Comparison of ENCODE assay signal across 10 cellular contexts in the genomic region with DNA sequence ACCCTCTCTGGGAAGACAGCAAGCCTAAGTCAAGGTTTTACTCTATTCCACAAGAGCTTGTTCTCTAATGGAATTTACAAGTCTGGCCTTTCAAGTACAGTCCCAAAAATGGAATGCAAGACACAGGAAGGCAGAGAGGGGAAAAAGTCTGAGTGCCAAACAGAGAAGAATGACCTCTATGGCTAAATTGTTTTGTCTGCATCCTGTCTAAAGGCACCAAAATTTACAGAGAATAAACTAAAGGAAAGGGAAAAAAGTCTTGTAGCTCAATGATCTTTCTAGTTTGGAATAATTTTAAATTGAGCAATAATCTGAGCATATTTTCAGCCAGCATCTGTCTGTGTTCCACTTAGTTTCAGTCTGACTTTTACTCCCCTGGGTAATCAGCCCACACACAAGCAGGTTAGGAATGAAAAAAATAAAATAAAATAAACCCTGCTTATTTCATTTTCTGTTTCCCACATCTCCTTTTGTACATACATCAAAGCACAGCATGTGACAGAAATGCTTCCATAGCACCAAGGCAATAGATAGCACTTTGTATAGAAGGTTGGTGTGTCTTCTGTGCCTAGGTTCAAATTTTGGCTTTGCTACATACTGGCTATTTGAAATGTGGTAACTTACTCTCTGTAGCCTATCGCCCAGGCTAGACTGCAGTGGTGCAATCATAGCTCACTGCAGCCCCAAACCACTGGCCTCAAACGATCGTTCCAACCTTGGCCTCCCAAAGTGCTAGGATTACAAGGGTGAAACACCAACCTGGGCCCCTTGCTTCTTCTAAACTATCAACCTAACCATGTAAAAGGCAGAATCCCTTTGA.
DNase-seq lines count a peak whose midpoint lies in the region; ATAC-seq, FAIRE-seq and TF ChIP-seq lines count a peak whose summit lies in the region.
"Had no signal": no experiment of that assay in that cellular context is flagged by ENCODE, and none has a peak within 500 bp of the region (broad histone marks: within the 10 kb centered on the region; RNA-seq: fewer than 3 reads in every experiment).

No MANE protein-coding gene starts in this region.

- H3K79me2 ChIP-seq in HepG2 (ENCODE audit: insufficient read depth, low read length): no peaks in the 10 kb centered on the region

- no peak overlapping the region for H2AFZ ChIP-seq in HepG2 (ENCODE audit: low read length)

- H3K4me1 ChIP-seq in liver (ENCODE audit: control insufficient read depth in 4 of 4, insufficient read depth in 4 of 4, low read length in 3 of 4): peaks cover 0 to 1% (median 0%) of the 10 kb centered on the region in 4 donors
- no peaks in the 10 kb centered on the region for H3K4me1 ChIP-seq in HepG2 (ENCODE audit: insufficient read depth, low read length)
- H3K4me1 ChIP-seq in right atrium auricular region: peaks cover 3 to 51% of the 10 kb centered on the region in 2 donors

- DNase-seq in HepG2 (ENCODE audit: low spot score) (no peak), MV-4-11 (lab: John Stamatoyannopoulos, UW) (peak; percentile 33), right atrium auricular region (ENCODE audit: low spot score) (peak; percentile 68), SHP77 (lab: John Stamatoyannopoulos, UW) (no peak), NCI-H1694 (lab: John Stamatoyannopoulos, UW) (no peak), GDM1 (lab: John Stamatoyannopoulos, UW) (no peak)
- no peak for DNase-seq in stimulated activated CD4-positive, alpha-beta T cell treated with anti-CD3 and anti-CD28 coated beads, Interleukin-4, amount 100 ng/mL, for 1 hour

- no peak overlapping the region for H3K4me3 ChIP-seq in liver (ENCODE audit: low read depth in 1 of 3, low read length in 3 of 3)
- no peak overlapping the region for H3K4me3 ChIP-seq in HepG2 (replicated peaks in 1 of 3; ENCODE audit: insufficient read depth in 1 of 3, low read depth in 2 of 3, low read length in 3 of 3)
- H3K4me3 ChIP-seq in right atrium auricular region: no peak overlapping the region

- intact Hi-C loops in HepG2 (cut with micrococcal nuclease; ENCODE audit: unreplicated experiment): no loop called here

- TF ChIP-seq EP300 in HepG2 (IDR thresholded peaks at IDR 0.05; ENCODE audit: low read depth in 2 of 2, low read length in 2 of 2) (no peak), HepG2 (CRISPR knock-in tag; IDR thresholded peaks at IDR 0.05; ENCODE audit: borderline replicate concordance) (no peak)

- H3K9me3 ChIP-seq in liver (ENCODE audit: control insufficient read depth in 4 of 4, low read length in 3 of 4): no peaks in the 10 kb centered on the region
- no peaks in the 10 kb centered on the region for H3K9me3 ChIP-seq in HepG2 (ENCODE audit: low read length)
- H3K9me3 ChIP-seq in right atrium auricular region: no peaks in the 10 kb centered on the region

- H3K9ac ChIP-seq in liver (ENCODE audit: low read depth in 1 of 2, low read length in 2 of 2): no peak overlapping the region
- H3K9ac ChIP-seq in HepG2 (ENCODE audit: insufficient read depth, low read depth, low read length): no peak overlapping the region

- no peaks in the 10 kb centered on the region for H3K27me3 ChIP-seq in liver (ENCODE audit: control insufficient read depth in 4 of 4, insufficient read depth in 4 of 4, low read length in 3 of 4)
- no peaks in the 10 kb centered on the region for H3K27me3 ChIP-seq in HepG2 (ENCODE audit: control insufficient read depth in 1 of 2, insufficient read depth in 2 of 2, low read length in 2 of 2)
- no peaks in the 10 kb centered on the region for H3K27me3 ChIP-seq in right atrium auricular region

- no peak for TF ChIP-seq RAD21 in liver (IDR thresholded peaks at IDR 0.05)
- TF ChIP-seq RAD21 in HepG2 (CRISPR knock-in tag; IDR thresholded peaks at IDR 0.05): no peak

- TF ChIP-seq CTCF in liver (IDR thresholded peaks at IDR 0.05; ENCODE audit: low read depth, low read length, missing input control) (no peak), HepG2 (CRISPR knock-in tag; IDR thresholded peaks at IDR 0.05) (no peak), right atrium auricular region (IDR thresholded peaks at IDR 0.05) (no peak)

- TF ChIP-seq POLR2A in HepG2 (IDR thresholded peaks at IDR 0.05; ENCODE audit: insufficient read depth in 1 of 2, low read depth in 2 of 2, low read length in 2 of 2): no peak

- POLR2A ChIA-PET in HepG2 (lab: Yijun Ruan, JAX): no interaction called here

- FAIRE-seq in HepG2 (lab: Jason Lieb, UNC): no peak
- FAIRE-seq: A204.1 had no signal

- CTCF ChIA-PET in HepG2 (lab: Yijun Ruan, JAX; ENCODE audit: low intra/inter-chr PET ratio, low total read pairs): no interaction called here

- no peak for ATAC-seq in HepG2

- H3K36me3 ChIP-seq in liver (ENCODE audit: control insufficient read depth in 4 of 4, insufficient read depth in 3 of 4, low read depth in 1 of 4, low read length in 3 of 4) (no peaks in the 10 kb centered on the region), HepG2 (replicated peaks in 1 of 2; ENCODE audit: control insufficient read depth in 1 of 2, insufficient read depth in 2 of 2, low read length in 2 of 2) (no peaks in the 10 kb centered on the region), right atrium auricular region (no peaks in the 10 kb centered on the region)

- H3K27ac ChIP-seq in liver (ENCODE audit: low read depth in 1 of 2, low read length in 2 of 2): no peak overlapping the region
- H3K27ac ChIP-seq in HepG2 (ENCODE audit: extremely low read length, insufficient read depth, low read length): no peak overlapping the region
- peak overlapping the region; percentile 37 to 80 for H3K27ac ChIP-seq in right atrium auricular region
- H3K27ac ChIP-seq: HL-60 had no signal

- no peaks in the 10 kb centered on the region for H4K20me1 ChIP-seq in HepG2 (ENCODE audit: insufficient read depth, low read length)

- 81% methylated on average over 3 of the region's 3 CpGs for WGBS in liver
- WGBS in HepG2 (ENCODE audit: low lambda C conversion rate): 11% methylated on average over 3 of the region's 3 CpGs

- no TSS peak for BruUV-seq in HepG2 (replicated peaks; lab: Mats Ljungman, UMichigan)

- H3K4me2 ChIP-seq in HepG2 (ENCODE audit: low read depth, low read length): no peak overlapping the region

- in situ Hi-C loops in HepG2 (cut with HindIII; ENCODE audit: extremely low pct_ligation_motif_present, low pct_unique_long_range_greater_than_20kb): no loop called here

TF ChIP-seq in liver, 16 proteins besides CTCF, POLR2A, EP300 and RAD21:
- TF ChIP-seq RXRA (IDR thresholded peaks at IDR 0.05) (peak; percentile 11 to 23), ZBTB33 (IDR thresholded peaks at IDR 0.05) (no peak), NR2F2 (IDR thresholded peaks at IDR 0.05) (peak; percentile 39), HNF4G (IDR thresholded peaks at IDR 0.05) (no peak)

TF ChIP-seq in HepG2, 621 proteins besides CTCF, POLR2A, EP300 and RAD21 (continues in another document):
- TF ChIP-seq ZNF512B (CRISPR knock-in tag; IDR thresholded peaks at IDR 0.05; ENCODE audit: borderline replicate concordance) (no peak), KLF13 (CRISPR knock-in tag; IDR thresholded peaks at IDR 0.05) (no peak), HMG20A (CRISPR knock-in tag; IDR thresholded peaks at IDR 0.05; ENCODE audit: borderline replicate concordance) (no peak), YY1 (IDR thresholded peaks at IDR 0.05; ENCODE audit: insufficient read depth, insufficient replicate concordance, low read depth, low read length) (no peak), ZNF614 (CRISPR knock-in tag; IDR thresholded peaks at IDR 0.05; ENCODE audit: borderline replicate concordance) (no peak), TARDBP (CRISPR knock-in tag; IDR thresholded peaks at IDR 0.05) (no peak), ZFAT (CRISPR knock-in tag; conservative IDR thresholded peaks at IDR 0.05) (no peak), RXRA (CRISPR knock-in tag; IDR thresholded peaks at IDR 0.05) (no peak), ZNF256 (CRISPR knock-in tag; conservative IDR thresholded peaks at IDR 0.05) (no peak), THYN1 (CRISPR knock-in tag; IDR thresholded peaks at IDR 0.05; ENCODE audit: borderline replicate concordance, low read depth) (no peak), ETS1 (CRISPR knock-in tag; IDR thresholded peaks at IDR 0.05) (no peak), ZBTB21 (CRISPR knock-in tag; IDR thresholded peaks at IDR 0.05) (no peak)

Comparison
In these comparisons a context has a peak if more than half of its experiments do, and no peak if none do; other contexts are left out.
1. H3K27ac ChIP-seq: peak in right atrium auricular region (2 of 2); none in liver (0 of 2) and HepG2 (single experiment).
2. DNase-seq: peak in MV-4-11 (single experiment) and right atrium auricular region (single experiment); none in HepG2 (single experiment), SHP77 (0 of 2), NCI-H1694 (single experiment), stimulated activated CD4-positive, alpha-beta T cell treated with anti-CD3 and anti-CD28 coated beads, Interleukin-4, amount 100 ng/mL, for 1 hour (single experiment) and GDM1 (single experiment).